Comparison of ENCODE assay signal across 8 cellular contexts in genomic region chr2:72144746-72145657, GRCh38. TPM values are rescaled to one million over a fixed set of nuclear protein-coding genes. Genes with fewer than 3 reads are reported as not detected.
DNase-seq lines count a peak whose midpoint lies in the region; ATAC-seq and TF ChIP-seq lines count a peak whose summit lies in the region.

No MANE protein-coding gene starts in this region.

- peak; percentile 68 for DNase-seq in COLO829 (ENCODE audit: low spot score)
- no peak for DNase-seq in LNCaP clone FGC (ENCODE audit: low read depth)
- DNase-seq in hepatocyte (ENCODE audit: low spot score) = peak; percentile 58
- DNase-seq in sciatic nerve (ENCODE audit: low spot score) = peak; percentile 76
- no peak for DNase-seq in GDM1 (lab: John Stamatoyannopoulos, UW)
- DNase-seq in HUDEP-2 (lab: John Stamatoyannopoulos, UW; ENCODE audit: unreplicated experiment in 76 of 76) = no peak

- no peaks in the 10 kb centered on the region for H3K9me3 ChIP-seq in hepatocyte (ENCODE audit: low read depth)

- no peaks in the 10 kb centered on the region for H3K36me3 ChIP-seq in hepatocyte (replicated peaks; ENCODE audit: insufficient read depth, low read depth)

- H3K27me3 ChIP-seq in hepatocyte = peaks cover 68% of the 10 kb centered on the region

- no peaks in the 10 kb centered on the region for H3K79me2 ChIP-seq in hepatocyte

- H3K27ac Mint-ChIP-seq in activated naive CD4-positive, alpha-beta T cell treated with anti-CD3 and anti-CD28 coated beads, Interleukin-2, amount 50 U/mL, for 24 hours = no peak overlapping the region

- TF ChIP-seq CTCF in LNCaP clone FGC (IDR thresholded peaks at IDR 0.05; ENCODE audit: control insufficient read depth, extremely low read depth, insufficient read depth) (no peak), hepatocyte (IDR thresholded peaks at IDR 0.05; ENCODE audit: poor library complexity) (no peak)

- peaks cover 2% of the 10 kb centered on the region for H3K36me3 Mint-ChIP-seq in activated naive CD4-positive, alpha-beta T cell treated with anti-CD3 and anti-CD28 coated beads, Interleukin-2, amount 50 U/mL, for 24 hours

- H3K27me3 Mint-ChIP-seq in activated naive CD4-positive, alpha-beta T cell treated with anti-CD3 and anti-CD28 coated beads, Interleukin-2, amount 50 U/mL, for 24 hours = peaks cover 45% of the 10 kb centered on the region

- peak overlapping the region; percentile 21; the same call in 1 of the 2 replicates for H3K4me3 ChIP-seq in LNCaP clone FGC (ENCODE audit: low read depth, low read length)
- H3K4me3 ChIP-seq in hepatocyte = peak overlapping the region; percentile 70

- peak overlapping the region; percentile 60 for H2AFZ ChIP-seq in hepatocyte

- peak overlapping the region; percentile 83 for H3K27ac ChIP-seq in hepatocyte

- H3K4me1 ChIP-seq in hepatocyte (ENCODE audit: insufficient read depth) = peaks cover 51% of the 10 kb centered on the region

- ATAC-seq in sciatic nerve = peak; percentile 54
- no peak for ATAC-seq in HG03565 (IDR thresholded peaks at IDR 0.05; ENCODE audit: unreplicated experiment)

- no peaks in the 10 kb centered on the region for H3K9me2 ChIP-seq in hepatocyte (replicated peaks; ENCODE audit: insufficient read depth)

- no peaks in the 10 kb centered on the region for H4K20me1 ChIP-seq in hepatocyte (ENCODE audit: insufficient read depth, poor library complexity, severe bottlenecking)

- under 1% methylated on average over 64 of the region's 81 CpGs for WGBS in hepatocyte (ENCODE audit: low lambda C conversion rate, missing lambda C conversion rate)

- H3K4me1 Mint-ChIP-seq in activated naive CD4-positive, alpha-beta T cell treated with anti-CD3 and anti-CD28 coated beads, Interleukin-2, amount 50 U/mL, for 24 hours = peaks cover 44% of the 10 kb centered on the region

- intact Hi-C loops in sciatic nerve (cut with DNase I) = loop anchor here (5.0 kb wide), 1 partner anchor 598 kb away; no protein-coding TSS in a partner anchor

- H3K4me3 Mint-ChIP-seq in activated naive CD4-positive, alpha-beta T cell treated with anti-CD3 and anti-CD28 coated beads, Interleukin-2, amount 50 U/mL, for 24 hours = peak overlapping the region; percentile 79

- peak overlapping the region; percentile 96 for H3K4me2 ChIP-seq in hepatocyte

- no peaks in the 10 kb centered on the region for H3K9me3 Mint-ChIP-seq in activated naive CD4-positive, alpha-beta T cell treated with anti-CD3 and anti-CD28 coated beads, Interleukin-2, amount 50 U/mL, for 24 hours

RNA-seq across cellular contexts. Expression of gene CYP26B1, which starts 2.7 kb away (rescaled TPM):
- 5.2 and 6.5 TPM in 2 replicates for total RNA-seq in hepatocyte
- 2.3 and 3.9 TPM in 2 replicates for polyA plus RNA-seq in hepatocyte
- 12.7 TPM for total RNA-seq in sciatic nerve

Comparison
In these comparisons a context has a peak if more than half of its experiments do, and no peak if none do; other contexts are left out.
1. DNase-seq: peak in COLO829 (single experiment), hepatocyte (single experiment) and sciatic nerve (single experiment); none in LNCaP clone FGC (single experiment), GDM1 (single experiment) and HUDEP-2 (0 of 76).